ENCODE assay signal across 15 cellular contexts in the genomic region with DNA sequence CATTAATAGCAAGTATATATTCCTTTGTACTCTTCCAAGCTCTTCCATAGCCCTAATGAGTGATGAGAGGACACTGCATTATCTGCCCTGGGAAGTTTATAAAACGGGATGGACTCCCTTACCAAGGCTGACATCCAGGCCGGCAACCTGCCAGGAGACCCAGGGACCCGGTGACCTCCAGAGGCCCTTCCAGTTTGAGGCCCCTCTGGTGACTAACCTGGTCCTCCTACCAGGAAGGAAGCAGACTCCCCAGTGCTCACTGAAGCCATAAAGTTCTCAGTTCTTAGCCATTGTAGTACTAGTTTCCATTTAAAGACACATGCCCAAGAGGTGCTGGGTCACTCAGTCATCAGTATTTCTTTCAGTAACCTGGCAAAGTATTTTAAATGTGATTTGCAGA.
DNase-seq lines count a peak whose midpoint lies in the region; TF ChIP-seq lines count a peak whose summit lies in the region.
"Had no signal": no experiment of that assay in that cellular context is flagged by ENCODE, and none has a peak within 500 bp of the region (broad histone marks: within the 10 kb centered on the region; RNA-seq: fewer than 3 reads in every experiment).

No MANE protein-coding gene starts in this region.

- DNase-seq in NCI-H82 treated with DMSO at 0.1 percent for 48 hours (lab: John Stamatoyannopoulos, UW; ENCODE audit: unreplicated experiment), result peak; percentile 6
- DNase-seq in NCI-H82 (lab: John Stamatoyannopoulos, UW), result no peak
- peak; percentile 23 for DNase-seq in kidney tubule cell (ENCODE audit: low spot score)
- DNase-seq in mesothelial cell of epicardium (ENCODE audit: low spot score in 2 of 2, unreplicated experiment in 2 of 2), result no peak
- no peak for DNase-seq in midbrain (lab: John Stamatoyannopoulos, UW)
- DNase-seq in spleen, result no peak
- no peak for DNase-seq in NOMO-1 treated with DMSO at 0.1 percent for 48 hours (lab: John Stamatoyannopoulos, UW; ENCODE audit: unreplicated experiment)
- DNase-seq in effector memory CD4-positive, alpha-beta T cell, result no peak
- DNase-seq: AML-193; CD4-positive, CD25-positive, alpha-beta regulatory T cell; DMS53; GF-D8 had no signal

- peaks cover 83% of the 10 kb centered on the region for H3K4me1 Mint-ChIP-seq in mesothelial cell of epicardium
- H3K4me1 Mint-ChIP-seq: CD4-positive, CD25-positive, alpha-beta regulatory T cell had no signal

- H3K4me1 ChIP-seq in spleen, result no peaks in the 10 kb centered on the region
- no peaks in the 10 kb centered on the region for H3K4me1 ChIP-seq in effector memory CD4-positive, alpha-beta T cell (ENCODE audit: control insufficient read depth, insufficient read depth, low read length, poor library complexity, severe bottlenecking)
- H3K4me1 ChIP-seq: HAP-1 had no signal

- peaks cover 0 to 8% (median 0%) of the 10 kb centered on the region in 7 donors for H3K27me3 ChIP-seq in spleen (replicated peaks in 1 of 7)
- H3K27me3 ChIP-seq in effector memory CD4-positive, alpha-beta T cell (replicated peaks; ENCODE audit: control insufficient read depth, insufficient read depth, low read length, poor library complexity, severe bottlenecking), result no peaks in the 10 kb centered on the region
- H3K27me3 ChIP-seq: BLaER1 had no signal

- H3K36me3 ChIP-seq in spleen, result no peaks in the 10 kb centered on the region
- no peaks in the 10 kb centered on the region for H3K36me3 ChIP-seq in effector memory CD4-positive, alpha-beta T cell (ENCODE audit: control insufficient read depth, insufficient read depth, low read length)
- H3K36me3 ChIP-seq: HAP-1 had no signal

- TF ChIP-seq CTCF in mesothelial cell of epicardium (IDR thresholded peaks at IDR 0.05; ENCODE audit: unreplicated experiment) (no peak), spleen (IDR thresholded peaks at IDR 0.05 in 8 of 11, conservative IDR thresholded peaks at IDR 0.05 in 3 of 11) (no peak)

- no peak overlapping the region for H3K27ac ChIP-seq in spleen
- no peak overlapping the region for H3K27ac ChIP-seq in effector memory CD4-positive, alpha-beta T cell (ENCODE audit: insufficient read depth, low read length, poor library complexity, severe bottlenecking)
- H3K27ac ChIP-seq: 22Rv1, BLaER1 had no signal

- intact Hi-C loops in spleen (cut with DNase I; ENCODE audit: low total_unique reads), result no loop called here

- H3K27me3 Mint-ChIP-seq in mesothelial cell of epicardium (ENCODE audit: low read depth), result no peaks in the 10 kb centered on the region
- H3K27me3 Mint-ChIP-seq: CD4-positive, CD25-positive, alpha-beta regulatory T cell had no signal

- TF ChIP-seq POLR2A in spleen (IDR thresholded peaks at IDR 0.05), result no peak

- H3K9me3 ChIP-seq in spleen, result peaks cover 0 to 10% (median 0%) of the 10 kb centered on the region in 8 donors
- no peaks in the 10 kb centered on the region for H3K9me3 ChIP-seq in effector memory CD4-positive, alpha-beta T cell (ENCODE audit: control insufficient read depth, low read length)
- H3K9me3 ChIP-seq: HAP-1 had no signal

- no peak overlapping the region for H3K4me3 ChIP-seq in spleen
- H3K4me3 ChIP-seq in effector memory CD4-positive, alpha-beta T cell (ENCODE audit: insufficient read depth, low read depth, low read length, poor library complexity, severe bottlenecking), result no peak overlapping the region
- H3K4me3 ChIP-seq: BLaER1, HAP-1 had no signal

- no peaks in the 10 kb centered on the region for H3K9me3 Mint-ChIP-seq in mesothelial cell of epicardium

- peak overlapping the region; percentile 86 for H3K27ac Mint-ChIP-seq in mesothelial cell of epicardium
- H3K27ac Mint-ChIP-seq: CD4-positive, CD25-positive, alpha-beta regulatory T cell had no signal

- H3K4me3 Mint-ChIP-seq in mesothelial cell of epicardium, result peak overlapping the region; percentile 7
- H3K4me3 Mint-ChIP-seq: CD4-positive, CD25-positive, alpha-beta regulatory T cell had no signal

- peaks cover 3% of the 10 kb centered on the region for H3K36me3 Mint-ChIP-seq in mesothelial cell of epicardium
- H3K36me3 Mint-ChIP-seq: CD4-positive, CD25-positive, alpha-beta regulatory T cell had no signal

- 42 to 49% (median 45%) methylated on average over 3 of the region's 3 CpGs for WGBS in spleen, 5 donors

Comparison
In these comparisons a context has a peak if more than half of its experiments do, and no peak if none do; other contexts are left out.
1. DNase-seq: peak in NCI-H82 treated with DMSO at 0.1 percent for 48 hours (single experiment) and kidney tubule cell (single experiment); none in NCI-H82 (single experiment), mesothelial cell of epicardium (0 of 2), midbrain (single experiment), spleen (single experiment), NOMO-1 treated with DMSO at 0.1 percent for 48 hours (single experiment) and effector memory CD4-positive, alpha-beta T cell (0 of 3).